1 cellular context compared by ENCODE assay signal in genomic region chr1:26111530-26112406, GRCh38.
A peak's percentile ranks its signal among the peaks of the same experiment; 100 is the strongest.
TF ChIP-seq lines count a peak whose summit lies in the region.

PDIK1L (plus strand) TSS chr1:26111824; CDS start chr1:26114309, 2,485 bp downstream.

TF ChIP-seq in WTC11, 78 proteins besides CTCF, POLR2A, EP300 and RAD21 (continued from another document):
- TF ChIP-seq E2F5 (CRISPR knock-in tag; IDR thresholded peaks at IDR 0.05) (peak; percentile 69), ZNF263 (CRISPR knock-in tag; IDR thresholded peaks at IDR 0.05; ENCODE audit: low read depth) (no peak; the same call in 1 of the 2 replicates), ZNF425 (CRISPR knock-in tag; conservative IDR thresholded peaks at IDR 0.05) (no peak), MAX (CRISPR knock-in tag; IDR thresholded peaks at IDR 0.05) (peak; percentile 86), CREM (CRISPR knock-in tag; IDR thresholded peaks at IDR 0.05) (0 out of 2 replicates have a peak, but pooled peaks have one; percentile 27), TEAD1 (CRISPR knock-in tag; IDR thresholded peaks at IDR 0.05) (peak; percentile 23; the same call in 1 of the 2 replicates), ETV6 (CRISPR knock-in tag; IDR thresholded peaks at IDR 0.05) (0 out of 2 replicates have a peak, but pooled peaks have one; percentile 56), ARID4B (CRISPR knock-in tag; IDR thresholded peaks at IDR 0.05; ENCODE audit: borderline replicate concordance) (peak; percentile 42; the same call in 1 of the 2 replicates), NFYB (CRISPR knock-in tag; conservative IDR thresholded peaks at IDR 0.05; ENCODE audit: low read depth) (peak; percentile 53; the same call in 1 of the 2 replicates), ZNF416 (CRISPR knock-in tag; IDR thresholded peaks at IDR 0.05) (no peak), USF1 (CRISPR knock-in tag; IDR thresholded peaks at IDR 0.05) (peak; percentile 56; the same call in 1 of the 2 replicates)
